ENCODE assay signal across 8 cellular contexts in genomic region chr11:9091044-9091936, GRCh38. TPM values are rescaled to one million over a fixed set of nuclear protein-coding genes. Genes with fewer than 3 reads are reported as not detected.
A peak's percentile ranks its signal among the peaks of the same experiment; 100 is the strongest.
DNase-seq lines count a peak whose midpoint lies in the region; ATAC-seq lines count a peak whose summit lies in the region.

TSS of gene SCUBE2 (minus strand) at chr11:9091599. CDS start at chr11:9091528, 71 bp downstream.

- no peaks in the 10 kb centered on the region for H3K4me1 Mint-ChIP-seq in activated naive CD8-positive, alpha-beta T cell treated with anti-CD3 and anti-CD28 coated beads, Interleukin-2, amount 10 ng/mL, durations not matched to agents 7 days and 5 days
- peaks cover 8% of the 10 kb centered on the region for H3K4me1 Mint-ChIP-seq in stimulated activated effector memory CD8-positive, alpha-beta T cell treated with anti-CD3 and anti-CD28 coated beads, Interleukin-12 subunit alpha, Interleukin-12 subunit beta, amount 100 ng/mL, for 72 hours

- no peak within 1 kb of the TSS for H3K9ac ChIP-seq in GM23248
- H3K9ac ChIP-seq in iPS-18a (ENCODE audit: low read length): no peak within 1 kb of the TSS

- H3F3A ChIP-seq in GM23248 (ENCODE audit: insufficient read depth): no peaks in the 10 kb centered on the region

- no peaks in the 10 kb centered on the region for H3K27me3 ChIP-seq in GM23248 (replicated peaks; ENCODE audit: insufficient read depth)
- H3K27me3 ChIP-seq in iPS-18a (ENCODE audit: control insufficient read depth, insufficient read depth, low read length): peaks cover 39% of the 10 kb centered on the region

- in situ Hi-C loops in GM23248 (cut with MboI): no loop called here

- peak within 1 kb of the TSS; percentile 63 for H3K4me3 ChIP-seq in GM23248
- peak within 1 kb of the TSS; percentile 42 for H3K4me3 ChIP-seq in iPS-18a (ENCODE audit: low read length)

- H3K9me3 ChIP-seq in GM23248 (ENCODE audit: low read depth) (no peaks in the 10 kb centered on the region), iPS-18a (ENCODE audit: control insufficient read depth, low read depth, low read length) (no peaks in the 10 kb centered on the region)

- no peaks in the 10 kb centered on the region for H3K79me2 ChIP-seq in GM23248 (ENCODE audit: insufficient read depth)

- H2AFZ ChIP-seq in GM23248: peak within 1 kb of the TSS; percentile 73

- H3K9me3 Mint-ChIP-seq in activated naive CD8-positive, alpha-beta T cell treated with anti-CD3 and anti-CD28 coated beads, Interleukin-2, amount 10 ng/mL, durations not matched to agents 7 days and 5 days: no peaks in the 10 kb centered on the region
- no peaks in the 10 kb centered on the region for H3K9me3 Mint-ChIP-seq in stimulated activated effector memory CD8-positive, alpha-beta T cell treated with anti-CD3 and anti-CD28 coated beads, Interleukin-12 subunit alpha, Interleukin-12 subunit beta, amount 100 ng/mL, for 72 hours

- DNase-seq in GM23248 (peak; percentile 48), medulla oblongata (ENCODE audit: extremely low spot score) (no peak), inferior parietal cortex (ENCODE audit: extremely low spot score) (no peak), DMS114 treated with DMSO at 0.1 percent for 48 hours (lab: John Stamatoyannopoulos, UW; ENCODE audit: unreplicated experiment) (no peak)
- peak; percentile 36 for DNase-seq in activated naive CD8-positive, alpha-beta T cell treated with anti-CD3 and anti-CD28 coated beads, Interleukin-2, amount 10 ng/mL, durations not matched to agents 7 days and 5 days
- no peak for DNase-seq in stimulated activated effector memory CD8-positive, alpha-beta T cell treated with anti-CD3 and anti-CD28 coated beads, Interleukin-12 subunit alpha, Interleukin-12 subunit beta, amount 100 ng/mL, for 72 hours (ENCODE audit: low spot score in 2 of 2)

- H3K4me1 ChIP-seq in GM23248 (ENCODE audit: insufficient read depth): no peaks in the 10 kb centered on the region
- H3K4me1 ChIP-seq in iPS-18a (ENCODE audit: control insufficient read depth, low read depth, low read length): no peaks in the 10 kb centered on the region

- WGBS in GM23248 (ENCODE audit: low coverage in 1 of 2, low lambda C conversion rate in 2 of 2, missing lambda C conversion rate in 2 of 2), 2 experiments: 5 to 8% methylated on average over 42 to 54 of the region's 114 CpGs

- H3K27ac Mint-ChIP-seq in activated naive CD8-positive, alpha-beta T cell treated with anti-CD3 and anti-CD28 coated beads, Interleukin-2, amount 10 ng/mL, durations not matched to agents 7 days and 5 days: no peak within 1 kb of the TSS
- H3K27ac Mint-ChIP-seq in stimulated activated effector memory CD8-positive, alpha-beta T cell treated with anti-CD3 and anti-CD28 coated beads, Interleukin-12 subunit alpha, Interleukin-12 subunit beta, amount 100 ng/mL, for 72 hours: no peak within 1 kb of the TSS

- POLR2A ChIA-PET in activated naive CD8-positive, alpha-beta T cell treated with anti-CD3 and anti-CD28 coated beads, Interleukin-2, amount 10 ng/mL, durations not matched to agents 7 days and 5 days (lab: Charles Lee): no interaction called here

- H3K9me2 ChIP-seq in GM23248 (ENCODE audit: insufficient read depth): no peaks in the 10 kb centered on the region

- peak within 1 kb of the TSS; percentile 42 for H3K4me2 ChIP-seq in GM23248 (ENCODE audit: unreplicated experiment)

- H3K27me3 Mint-ChIP-seq in activated naive CD8-positive, alpha-beta T cell treated with anti-CD3 and anti-CD28 coated beads, Interleukin-2, amount 10 ng/mL, durations not matched to agents 7 days and 5 days: peaks cover 56% of the 10 kb centered on the region

- H3K36me3 Mint-ChIP-seq in activated naive CD8-positive, alpha-beta T cell treated with anti-CD3 and anti-CD28 coated beads, Interleukin-2, amount 10 ng/mL, durations not matched to agents 7 days and 5 days: no peaks in the 10 kb centered on the region
- H3K36me3 Mint-ChIP-seq in stimulated activated effector memory CD8-positive, alpha-beta T cell treated with anti-CD3 and anti-CD28 coated beads, Interleukin-12 subunit alpha, Interleukin-12 subunit beta, amount 100 ng/mL, for 72 hours: no peaks in the 10 kb centered on the region

- no peaks in the 10 kb centered on the region for H4K20me1 ChIP-seq in GM23248 (ENCODE audit: insufficient read depth)

- peak; percentile 45 for ATAC-seq in activated naive CD8-positive, alpha-beta T cell treated with anti-CD3 and anti-CD28 coated beads, Interleukin-2, amount 10 ng/mL, durations not matched to agents 7 days and 5 days (ENCODE audit: low read depth)
- ATAC-seq in stimulated activated effector memory CD8-positive, alpha-beta T cell treated with anti-CD3 and anti-CD28 coated beads, Interleukin-12 subunit alpha, Interleukin-12 subunit beta, amount 100 ng/mL, for 72 hours: no peak
- no peak for ATAC-seq in HG02884 (IDR thresholded peaks at IDR 0.05; ENCODE audit: unreplicated experiment)

- no peaks in the 10 kb centered on the region for H3K36me3 ChIP-seq in GM23248 (ENCODE audit: low read depth)
- no peaks in the 10 kb centered on the region for H3K36me3 ChIP-seq in iPS-18a (ENCODE audit: control insufficient read depth, low read depth, low read length)

- peak within 1 kb of the TSS; percentile 38 for H3K4me3 Mint-ChIP-seq in activated naive CD8-positive, alpha-beta T cell treated with anti-CD3 and anti-CD28 coated beads, Interleukin-2, amount 10 ng/mL, durations not matched to agents 7 days and 5 days
- peak within 1 kb of the TSS; percentile 38 for H3K4me3 Mint-ChIP-seq in stimulated activated effector memory CD8-positive, alpha-beta T cell treated with anti-CD3 and anti-CD28 coated beads, Interleukin-12 subunit alpha, Interleukin-12 subunit beta, amount 100 ng/mL, for 72 hours

- H3K27ac ChIP-seq in GM23248 (no peak within 1 kb of the TSS), iPS-18a (ENCODE audit: low read length) (no peak within 1 kb of the TSS)

RNA-seq across cellular contexts. Expression of gene SCUBE2, which starts in this region (rescaled TPM):
- total RNA-seq in GM23248 (2014; rRNA removed; shearing (Covaris generic)): 3.5 and 10.7 TPM in 2 replicates
- 0.67 and 1.3 TPM in 2 replicates for polyA plus RNA-seq in GM23248 (2016; fragmentation: Nextera tagmentation; extraction: Ambion mirVana)
- total RNA-seq in activated naive CD8-positive, alpha-beta T cell treated with anti-CD3 and anti-CD28 coated beads, Interleukin-2, amount 10 ng/mL, durations not matched to agents 7 days and 5 days: not detected

Comparison
In these comparisons a context has a peak if more than half of its experiments do, and no peak if none do; other contexts are left out.
1. Peak in DNase-seq and ATAC-seq in activated naive CD8-positive, alpha-beta T cell treated with anti-CD3 and anti-CD28 coated beads, Interleukin-2, amount 10 ng/mL, durations not matched to agents 7 days and 5 days; RNA of the gene not detected or under 1 TPM.